ENCODE assay signal across 1 cellular context in the genomic region with DNA sequence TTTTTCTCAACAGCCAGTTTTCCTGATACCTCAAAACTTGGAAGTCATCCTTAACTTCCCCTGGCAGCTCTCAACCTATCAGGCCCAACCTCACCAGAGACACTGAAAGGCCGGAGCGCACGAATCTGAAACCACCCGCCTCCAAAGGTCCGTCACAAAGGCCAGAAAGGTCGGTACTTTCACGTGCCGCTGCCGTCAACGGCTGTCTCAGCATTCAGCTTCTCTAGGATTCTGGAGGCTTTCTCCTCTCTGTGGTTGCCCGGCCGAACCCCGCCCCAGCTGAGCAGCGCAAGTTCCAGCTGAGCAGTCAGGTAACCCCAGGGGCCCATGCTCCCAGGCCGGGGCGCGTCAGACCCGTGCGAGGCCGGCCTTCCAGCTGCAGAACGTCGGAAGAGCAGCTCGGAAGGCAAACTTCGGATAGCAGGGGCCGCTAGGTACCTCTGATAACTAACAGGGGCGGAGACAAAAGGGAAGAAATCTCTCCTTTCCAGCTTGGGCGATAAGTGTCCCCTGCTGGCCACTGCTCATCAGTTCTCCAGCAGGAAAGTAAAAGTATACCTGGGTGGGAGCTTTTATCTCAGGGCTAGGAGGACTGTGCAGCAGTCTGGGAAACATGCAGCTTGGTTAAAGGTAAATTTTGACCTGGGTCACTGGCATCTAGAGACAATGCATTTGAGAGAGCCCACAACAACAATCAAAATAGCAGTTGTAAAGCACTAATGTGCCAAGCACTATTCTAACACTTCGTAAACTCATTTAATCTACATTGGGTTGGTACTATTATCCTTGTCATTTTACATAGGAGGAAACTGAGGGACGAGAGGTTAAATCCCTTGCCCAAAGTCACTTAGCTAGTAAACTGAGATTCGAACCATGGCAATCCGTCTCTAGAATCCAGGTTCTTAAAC.
TF ChIP-seq lines count a peak whose summit lies in the region.

No MANE protein-coding gene starts in this region.

TF ChIP-seq in HepG2, 621 proteins besides CTCF, POLR2A, EP300 and RAD21 (continued from another document and continues in another):
- TF ChIP-seq FOSL2 (CRISPR knock-in tag; IDR thresholded peaks at IDR 0.05) (peak; percentile 73), NR2F6 (IDR thresholded peaks at IDR 0.05) (peak; percentile 98), NR2F6 (CRISPR knock-in tag; IDR thresholded peaks at IDR 0.05) (peak; percentile 99), HNRNPUL1 (IDR thresholded peaks at IDR 0.05; ENCODE audit: low read depth, low read length) (no peak), NR2C2 (CRISPR knock-in tag; IDR thresholded peaks at IDR 0.05; ENCODE audit: borderline replicate concordance) (peak; percentile 91), MAZ (IDR thresholded peaks at IDR 0.05; ENCODE audit: borderline replicate concordance, low read depth, low read length) (peak; percentile 67; the same call in 1 of the 2 replicates), MAZ (CRISPR knock-in tag; IDR thresholded peaks at IDR 0.05; ENCODE audit: low read depth) (peak; percentile 90), MYC (CRISPR knock-in tag; IDR thresholded peaks at IDR 0.05; ENCODE audit: borderline replicate concordance) (peak; percentile 95), PHB2 (IDR thresholded peaks at IDR 0.05; ENCODE audit: partially characterized antibody) (no peak), GTF2F1 (IDR thresholded peaks at IDR 0.05; ENCODE audit: low read length) (0 out of 2 replicates have a peak, but pooled peaks have one; percentile 32), SP5 (CRISPR knock-in tag; IDR thresholded peaks at IDR 0.05; ENCODE audit: borderline replicate concordance, low read depth) (peak; percentile 11; the same call in 1 of the 2 replicates), CEBPG (CRISPR knock-in tag; IDR thresholded peaks at IDR 0.05) (peak; percentile 36; the same call in 1 of the 2 replicates), ZNF260 (CRISPR knock-in tag; IDR thresholded peaks at IDR 0.05; ENCODE audit: borderline replicate concordance, low read depth) (no peak), MYNN (CRISPR knock-in tag; IDR thresholded peaks at IDR 0.05; ENCODE audit: low read depth) (no peak), CCDC6 (CRISPR knock-in tag; IDR thresholded peaks at IDR 0.05) (peak; percentile 82; the same call in 1 of the 2 replicates), NR2F1 (CRISPR knock-in tag; IDR thresholded peaks at IDR 0.05) (peak; percentile 100), EEA1 (CRISPR knock-in tag; IDR thresholded peaks at IDR 0.05; ENCODE audit: borderline replicate concordance) (no peak), ZNF562 (CRISPR knock-in tag; IDR thresholded peaks at IDR 0.05; ENCODE audit: borderline replicate concordance) (no peak), WIZ (CRISPR knock-in tag; IDR thresholded peaks at IDR 0.05) (no peak), RORA (CRISPR knock-in tag; IDR thresholded peaks at IDR 0.05) (0 out of 2 replicates have a peak, but pooled peaks have one; percentile 10), ZNF367 (CRISPR knock-in tag; IDR thresholded peaks at IDR 0.05; ENCODE audit: borderline replicate concordance) (0 out of 2 replicates have a peak, but pooled peaks have one; percentile 41), SUZ12 (IDR thresholded peaks at IDR 0.05; ENCODE audit: low read depth, low read length) (no peak), SP1 (IDR thresholded peaks at IDR 0.05) (no peak), SP1 (CRISPR knock-in tag; IDR thresholded peaks at IDR 0.05) (peak; percentile 50; the same call in 1 of the 2 replicates), FOSL1 (CRISPR knock-in tag; IDR thresholded peaks at IDR 0.05; ENCODE audit: borderline replicate concordance) (no peak), ZNF703 (CRISPR knock-in tag; IDR thresholded peaks at IDR 0.05; ENCODE audit: borderline replicate concordance) (no peak), PHF8 (CRISPR knock-in tag; IDR thresholded peaks at IDR 0.05) (peak; percentile 85), ZNF446 (CRISPR knock-in tag; IDR thresholded peaks at IDR 0.05) (0 out of 2 replicates have a peak, but pooled peaks have one; percentile 64), ZNF34 (CRISPR knock-in tag; IDR thresholded peaks at IDR 0.05; ENCODE audit: borderline replicate concordance) (no peak), ZNF570 (CRISPR knock-in tag; IDR thresholded peaks at IDR 0.05; ENCODE audit: borderline replicate concordance) (no peak), GLI4 (CRISPR knock-in tag; IDR thresholded peaks at IDR 0.05; ENCODE audit: borderline replicate concordance) (no peak), ZNF878 (CRISPR knock-in tag; IDR thresholded peaks at IDR 0.05) (peak; percentile 92), MZF1 (CRISPR knock-in tag; IDR thresholded peaks at IDR 0.05; ENCODE audit: borderline replicate concordance) (0 out of 2 replicates have a peak, but pooled peaks have one; percentile 23), ZNF569 (CRISPR knock-in tag; IDR thresholded peaks at IDR 0.05; ENCODE audit: borderline replicate concordance) (0 out of 2 replicates have a peak, but pooled peaks have one; percentile 49), DNMT3B (CRISPR knock-in tag; conservative IDR thresholded peaks at IDR 0.05) (peak; percentile 93; the same call in 1 of the 2 replicates), ZNF263 (CRISPR knock-in tag; IDR thresholded peaks at IDR 0.05) (0 out of 2 replicates have a peak, but pooled peaks have one; percentile 22), ZNF292 (CRISPR knock-in tag; IDR thresholded peaks at IDR 0.05; ENCODE audit: borderline replicate concordance, low read depth) (peak; percentile 64; the same call in 1 of the 2 replicates), ZMYM4 (CRISPR knock-in tag; IDR thresholded peaks at IDR 0.05) (peak; percentile 99), HOXA3 (CRISPR knock-in tag; IDR thresholded peaks at IDR 0.05) (peak; percentile 95), ZNF484 (CRISPR knock-in tag; IDR thresholded peaks at IDR 0.05; ENCODE audit: borderline replicate concordance, low read depth) (no peak), HOXD1 (CRISPR knock-in tag; IDR thresholded peaks at IDR 0.05) (peak; percentile 65; the same call in 1 of the 2 replicates), ELF4 (CRISPR knock-in tag; IDR thresholded peaks at IDR 0.05; ENCODE audit: borderline replicate concordance) (peak; percentile 49; the same call in 1 of the 2 replicates), ZNF7 (CRISPR knock-in tag; IDR thresholded peaks at IDR 0.05) (no peak), IRX3 (CRISPR knock-in tag; IDR thresholded peaks at IDR 0.05; ENCODE audit: borderline replicate concordance, low read depth) (peak; percentile 87), MIER3 (CRISPR knock-in tag; IDR thresholded peaks at IDR 0.05; ENCODE audit: borderline replicate concordance) (peak; percentile 90), MED1 (CRISPR knock-in tag; IDR thresholded peaks at IDR 0.05) (peak; percentile 68), ZBTB3 (CRISPR knock-in tag; IDR thresholded peaks at IDR 0.05; ENCODE audit: borderline replicate concordance, low read depth) (peak; percentile 41; the same call in 1 of the 2 replicates), HOXA9 (CRISPR knock-in tag; IDR thresholded peaks at IDR 0.05; ENCODE audit: borderline replicate concordance) (no peak), SETDB1 (CRISPR knock-in tag; IDR thresholded peaks at IDR 0.05; ENCODE audit: borderline replicate concordance) (no peak), HDAC6 (IDR thresholded peaks at IDR 0.05; ENCODE audit: low read depth, low read length) (no peak), MAFG (CRISPR knock-in tag; IDR thresholded peaks at IDR 0.05) (no peak), PTBP1 (IDR thresholded peaks at IDR 0.05; ENCODE audit: low read depth, low read length, poor library complexity, severe bottlenecking) (peak; percentile 93), ZNF652 (CRISPR knock-in tag; IDR thresholded peaks at IDR 0.05; ENCODE audit: borderline replicate concordance, low read depth) (peak; percentile 76; the same call in 1 of the 2 replicates), SP2 (CRISPR knock-in tag; IDR thresholded peaks at IDR 0.05) (no peak), HES4 (CRISPR knock-in tag; IDR thresholded peaks at IDR 0.05; ENCODE audit: borderline replicate concordance) (no peak; the same call in 1 of the 2 replicates), DNMT1 (CRISPR knock-in tag; IDR thresholded peaks at IDR 0.05) (no peak)
- TF ChIP-seq, protein P1, sequence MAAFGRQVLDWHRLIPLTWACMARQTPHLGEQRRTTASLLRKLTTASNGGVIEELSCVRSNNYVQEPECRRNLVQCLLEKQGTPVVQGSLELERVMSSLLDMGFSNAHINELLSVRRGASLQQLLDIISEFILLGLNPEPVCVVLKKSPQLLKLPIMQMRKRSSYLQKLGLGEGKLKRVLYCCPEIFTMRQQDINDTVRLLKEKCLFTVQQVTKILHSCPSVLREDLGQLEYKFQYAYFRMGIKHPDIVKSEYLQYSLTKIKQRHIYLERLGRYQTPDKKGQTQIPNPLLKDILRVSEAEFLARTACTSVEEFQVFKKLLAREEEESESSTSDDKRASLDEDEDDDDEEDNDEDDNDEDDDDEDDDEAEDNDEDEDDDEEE (CRISPR knock-in tag; IDR thresholded peaks at IDR 0.05), result peak; percentile 67
- TF ChIP-seq, protein P2, sequence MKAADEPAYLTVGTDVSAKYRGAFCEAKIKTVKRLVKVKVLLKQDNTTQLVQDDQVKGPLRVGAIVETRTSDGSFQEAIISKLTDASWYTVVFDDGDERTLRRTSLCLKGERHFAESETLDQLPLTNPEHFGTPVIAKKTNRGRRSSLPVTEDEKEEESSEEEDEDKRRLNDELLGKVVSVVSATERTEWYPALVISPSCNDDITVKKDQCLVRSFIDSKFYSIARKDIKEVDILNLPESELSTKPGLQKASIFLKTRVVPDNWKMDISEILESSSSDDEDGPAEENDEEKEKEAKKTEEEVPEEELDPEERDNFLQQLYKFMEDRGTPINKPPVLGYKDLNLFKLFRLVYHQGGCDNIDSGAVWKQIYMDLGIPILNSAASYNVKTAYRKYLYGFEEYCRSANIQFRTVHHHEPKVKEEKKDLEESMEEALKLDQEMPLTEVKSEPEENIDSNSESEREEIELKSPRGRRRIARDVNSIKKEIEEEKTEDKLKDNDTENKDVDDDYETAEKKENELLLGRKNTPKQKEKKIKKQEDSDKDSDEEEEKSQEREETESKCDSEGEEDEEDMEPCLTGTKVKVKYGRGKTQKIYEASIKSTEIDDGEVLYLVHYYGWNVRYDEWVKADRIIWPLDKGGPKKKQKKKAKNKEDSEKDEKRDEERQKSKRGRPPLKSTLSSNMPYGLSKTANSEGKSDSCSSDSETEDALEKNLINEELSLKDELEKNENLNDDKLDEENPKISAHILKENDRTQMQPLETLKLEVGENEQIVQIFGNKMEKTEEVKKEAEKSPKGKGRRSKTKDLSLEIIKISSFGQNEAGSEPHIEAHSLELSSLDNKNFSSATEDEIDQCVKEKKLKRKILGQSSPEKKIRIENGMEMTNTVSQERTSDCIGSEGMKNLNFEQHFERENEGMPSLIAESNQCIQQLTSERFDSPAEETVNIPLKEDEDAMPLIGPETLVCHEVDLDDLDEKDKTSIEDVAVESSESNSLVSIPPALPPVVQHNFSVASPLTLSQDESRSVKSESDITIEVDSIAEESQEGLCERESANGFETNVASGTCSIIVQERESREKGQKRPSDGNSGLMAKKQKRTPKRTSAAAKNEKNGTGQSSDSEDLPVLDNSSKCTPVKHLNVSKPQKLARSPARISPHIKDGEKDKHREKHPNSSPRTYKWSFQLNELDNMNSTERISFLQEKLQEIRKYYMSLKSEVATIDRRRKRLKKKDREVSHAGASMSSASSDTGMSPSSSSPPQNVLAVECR (CRISPR knock-in tag; IDR thresholded peaks at IDR 0.05; ENCODE audit: borderline replicate concordance), result peak; percentile 98
- TF ChIP-seq, protein P3, sequence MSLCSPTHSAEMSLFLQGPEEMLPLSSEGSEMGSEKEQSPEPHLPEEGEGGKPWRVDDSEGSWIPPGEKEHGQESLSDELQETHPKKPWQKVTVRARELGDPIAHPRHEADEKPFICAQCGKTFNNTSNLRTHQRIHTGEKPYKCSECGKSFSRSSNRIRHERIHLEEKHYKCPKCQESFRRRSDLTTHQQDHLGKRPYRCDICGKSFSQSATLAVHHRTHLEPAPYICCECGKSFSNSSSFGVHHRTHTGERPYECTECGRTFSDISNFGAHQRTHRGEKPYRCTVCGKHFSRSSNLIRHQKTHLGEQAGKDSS (CRISPR knock-in tag; IDR thresholded peaks at IDR 0.05; ENCODE audit: borderline replicate concordance, low read depth), result peak; percentile 77; the same call in 1 of the 2 replicates
- TF ChIP-seq, protein P4, sequence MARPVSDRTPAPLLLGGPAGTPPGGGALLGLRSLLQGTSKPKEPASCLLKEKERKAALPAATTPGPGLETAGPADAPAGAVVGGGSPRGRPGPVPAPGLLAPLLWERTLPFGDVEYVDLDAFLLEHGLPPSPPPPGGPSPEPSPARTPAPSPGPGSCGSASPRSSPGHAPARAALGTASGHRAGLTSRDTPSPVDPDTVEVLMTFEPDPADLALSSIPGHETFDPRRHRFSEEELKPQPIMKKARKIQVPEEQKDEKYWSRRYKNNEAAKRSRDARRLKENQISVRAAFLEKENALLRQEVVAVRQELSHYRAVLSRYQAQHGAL (CRISPR knock-in tag; IDR thresholded peaks at IDR 0.05; ENCODE audit: not compliant biosample characterization), result no peak
- TF ChIP-seq, protein P5, sequence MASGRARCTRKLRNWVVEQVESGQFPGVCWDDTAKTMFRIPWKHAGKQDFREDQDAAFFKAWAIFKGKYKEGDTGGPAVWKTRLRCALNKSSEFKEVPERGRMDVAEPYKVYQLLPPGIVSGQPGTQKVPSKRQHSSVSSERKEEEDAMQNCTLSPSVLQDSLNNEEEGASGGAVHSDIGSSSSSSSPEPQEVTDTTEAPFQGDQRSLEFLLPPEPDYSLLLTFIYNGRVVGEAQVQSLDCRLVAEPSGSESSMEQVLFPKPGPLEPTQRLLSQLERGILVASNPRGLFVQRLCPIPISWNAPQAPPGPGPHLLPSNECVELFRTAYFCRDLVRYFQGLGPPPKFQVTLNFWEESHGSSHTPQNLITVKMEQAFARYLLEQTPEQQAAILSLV (CRISPR knock-in tag; IDR thresholded peaks at IDR 0.05; ENCODE audit: borderline replicate concordance), result peak; percentile 88; the same call in 1 of the 2 replicates
- TF ChIP-seq, protein P6, sequence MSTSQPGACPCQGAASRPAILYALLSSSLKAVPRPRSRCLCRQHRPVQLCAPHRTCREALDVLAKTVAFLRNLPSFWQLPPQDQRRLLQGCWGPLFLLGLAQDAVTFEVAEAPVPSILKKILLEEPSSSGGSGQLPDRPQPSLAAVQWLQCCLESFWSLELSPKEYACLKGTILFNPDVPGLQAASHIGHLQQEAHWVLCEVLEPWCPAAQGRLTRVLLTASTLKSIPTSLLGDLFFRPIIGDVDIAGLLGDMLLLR (CRISPR knock-in tag; IDR thresholded peaks at IDR 0.05), result peak; percentile 94
- TF ChIP-seq, protein P7, sequence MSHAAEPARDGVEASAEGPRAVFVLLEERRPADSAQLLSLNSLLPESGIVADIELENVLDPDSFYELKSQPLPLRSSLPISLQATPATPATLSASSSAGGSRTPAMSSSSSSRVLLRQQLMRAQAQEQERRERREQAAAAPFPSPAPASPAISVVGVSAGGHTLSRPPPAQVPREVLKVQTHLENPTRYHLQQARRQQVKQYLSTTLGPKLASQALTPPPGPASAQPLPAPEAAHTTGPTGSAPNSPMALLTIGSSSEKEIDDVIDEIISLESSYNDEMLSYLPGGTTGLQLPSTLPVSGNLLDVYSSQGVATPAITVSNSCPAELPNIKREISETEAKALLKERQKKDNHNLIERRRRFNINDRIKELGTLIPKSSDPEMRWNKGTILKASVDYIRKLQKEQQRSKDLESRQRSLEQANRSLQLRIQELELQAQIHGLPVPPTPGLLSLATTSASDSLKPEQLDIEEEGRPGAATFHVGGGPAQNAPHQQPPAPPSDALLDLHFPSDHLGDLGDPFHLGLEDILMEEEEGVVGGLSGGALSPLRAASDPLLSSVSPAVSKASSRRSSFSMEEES (CRISPR knock-in tag; IDR thresholded peaks at IDR 0.05), result peak; percentile 95
